Comparison of ENCODE assay signal across 8 cellular contexts in the genomic region with DNA sequence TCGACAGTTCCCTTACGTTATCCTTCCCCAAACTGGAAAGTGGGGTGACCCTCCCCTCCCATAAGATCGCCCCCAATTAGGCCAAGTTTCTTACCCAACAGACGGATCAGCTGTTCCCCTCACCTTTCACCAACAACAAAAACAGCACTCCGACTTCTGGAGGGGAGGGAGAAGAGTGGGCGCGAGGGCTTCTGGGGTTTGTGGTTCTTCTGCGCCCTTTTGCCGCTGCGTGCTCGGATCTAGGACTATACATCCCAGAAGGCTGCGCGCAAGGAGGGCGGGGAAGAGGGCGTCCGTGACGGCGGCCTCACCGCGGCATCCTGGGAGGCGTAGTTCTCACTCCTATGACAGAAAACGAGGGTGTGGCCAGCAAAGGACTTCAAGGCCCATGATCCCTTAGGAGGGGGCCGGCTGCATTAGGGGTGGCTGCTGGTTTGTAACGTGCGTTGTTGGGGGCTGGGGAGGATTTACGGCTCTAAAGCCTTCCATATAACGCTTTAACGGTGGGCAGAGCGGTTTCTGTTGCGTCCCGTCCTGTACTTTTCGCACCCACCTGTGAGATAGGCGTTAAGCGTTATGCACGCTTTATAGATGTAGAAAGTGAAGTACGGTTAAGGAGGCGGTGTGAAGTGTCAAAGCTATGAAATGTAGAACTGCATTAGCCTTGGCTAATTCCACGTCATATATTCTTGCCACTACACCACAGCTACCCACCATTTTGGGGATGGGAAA. TPM values are rescaled to one million over a fixed set of nuclear protein-coding genes. Genes with fewer than 3 reads are reported as not detected.
DNase-seq lines count a peak whose midpoint lies in the region; ATAC-seq and TF ChIP-seq lines count a peak whose summit lies in the region.

A gene with protein sequence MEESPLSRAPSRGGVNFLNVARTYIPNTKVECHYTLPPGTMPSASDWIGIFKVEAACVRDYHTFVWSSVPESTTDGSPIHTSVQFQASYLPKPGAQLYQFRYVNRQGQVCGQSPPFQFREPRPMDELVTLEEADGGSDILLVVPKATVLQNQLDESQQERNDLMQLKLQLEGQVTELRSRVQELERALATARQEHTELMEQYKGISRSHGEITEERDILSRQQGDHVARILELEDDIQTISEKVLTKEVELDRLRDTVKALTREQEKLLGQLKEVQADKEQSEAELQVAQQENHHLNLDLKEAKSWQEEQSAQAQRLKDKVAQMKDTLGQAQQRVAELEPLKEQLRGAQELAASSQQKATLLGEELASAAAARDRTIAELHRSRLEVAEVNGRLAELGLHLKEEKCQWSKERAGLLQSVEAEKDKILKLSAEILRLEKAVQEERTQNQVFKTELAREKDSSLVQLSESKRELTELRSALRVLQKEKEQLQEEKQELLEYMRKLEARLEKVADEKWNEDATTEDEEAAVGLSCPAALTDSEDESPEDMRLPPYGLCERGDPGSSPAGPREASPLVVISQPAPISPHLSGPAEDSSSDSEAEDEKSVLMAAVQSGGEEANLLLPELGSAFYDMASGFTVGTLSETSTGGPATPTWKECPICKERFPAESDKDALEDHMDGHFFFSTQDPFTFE (minus strand): TSS at position 143 of the 732 bp plus-strand sequence. CDS start 2,210 bp downstream, outside the sequence.

- peak within 1 kb of the TSS; percentile 97 for H3K4me3 ChIP-seq in CD8-positive, alpha-beta memory T cell (ENCODE audit: low read length)
- peak within 1 kb of the TSS; percentile 75 for H3K4me3 ChIP-seq in lower lobe of right lung

- H3K27ac ChIP-seq in CD8-positive, alpha-beta memory T cell (ENCODE audit: low read depth, low read length) = peak within 1 kb of the TSS; percentile 64
- peak within 1 kb of the TSS; percentile 80 for H3K27ac ChIP-seq in lower lobe of right lung

- POLR2A ChIA-PET in CD8-positive, alpha-beta memory T cell (lab: Charles Lee) = interaction anchor here (0.9 to 1.9 kb wide), 3 partner anchors 11 to 554 kb away, joined by 3 to 8 read pairs (median 4); no protein-coding TSS in a partner anchor

- peak within 1 kb of the TSS; percentile 49 to 98 (median 92) for H3K27ac Mint-ChIP-seq in CD8-positive, alpha-beta memory T cell

- peak; percentile 96 for ATAC-seq in GM19468 (IDR thresholded peaks at IDR 0.05; ENCODE audit: extremely low read depth, unreplicated experiment)
- ATAC-seq in lower lobe of right lung = peak; percentile 99

- H3K9me3 ChIP-seq in CD8-positive, alpha-beta memory T cell (ENCODE audit: low read length) = no peaks in the 10 kb centered on the region
- H3K9me3 ChIP-seq in lower lobe of right lung = no peaks in the 10 kb centered on the region

- H3K36me3 Mint-ChIP-seq in CD8-positive, alpha-beta memory T cell = peaks cover 8 to 36% (median 14%) of the 10 kb centered on the region in 3 donors

- peaks cover 3 to 7% of the 10 kb centered on the region in 2 donors for H3K27me3 Mint-ChIP-seq in CD8-positive, alpha-beta memory T cell

- peaks cover 21% of the 10 kb centered on the region for H3K36me3 ChIP-seq in CD8-positive, alpha-beta memory T cell (ENCODE audit: insufficient read depth, low read length)
- H3K36me3 ChIP-seq in lower lobe of right lung = peaks cover 27% of the 10 kb centered on the region

- CTCF ChIA-PET in CD8-positive, alpha-beta memory T cell (lab: Charles Lee) = interaction anchor here (1.6 to 16.3 kb wide), 5 partner anchors 11 to 52 kb away, joined by 5 to 269 read pairs (median 5); a partner anchor contains a TSS

- no peaks in the 10 kb centered on the region for H3K9me3 Mint-ChIP-seq in CD8-positive, alpha-beta memory T cell

- peaks cover 23% of the 10 kb centered on the region for H3K4me1 ChIP-seq in CD8-positive, alpha-beta memory T cell (ENCODE audit: insufficient read depth, low read length)
- peaks cover 26% of the 10 kb centered on the region for H3K4me1 ChIP-seq in lower lobe of right lung

- no peaks in the 10 kb centered on the region for H3K27me3 ChIP-seq in CD8-positive, alpha-beta memory T cell (ENCODE audit: insufficient read depth, low read length, poor library complexity, severe bottlenecking)
- no peaks in the 10 kb centered on the region for H3K27me3 ChIP-seq in lower lobe of right lung (ENCODE audit: low read depth)

- H3K4me1 Mint-ChIP-seq in CD8-positive, alpha-beta memory T cell = peaks cover 28 to 45% (median 39%) of the 10 kb centered on the region in 3 donors

- intact Hi-C loops in lower lobe of right lung (cut with DNase I) = no loop called here

- peak; percentile 94 to 97 (median 96) for DNase-seq in CD8-positive, alpha-beta memory T cell
- DNase-seq in HS-5 (ENCODE audit: low read depth) (peak; percentile 85), lower lobe of right lung (peak; percentile 99)
- peak; percentile 92 for DNase-seq in NK-92 treated with Interleukin-12 subunit alpha and Interleukin-12 subunit beta, amount 100 ng/mL, for 24 hours (lab: John Stamatoyannopoulos, UW)
- DNase-seq in activated CD8-positive, alpha-beta memory T cell treated with anti-CD3 and anti-CD28 coated beads for 24 hours = peak; percentile 95
- DNase-seq in effector CD4-positive, alpha-beta T cell = peak; percentile 96
- peak; percentile 94 to 97 (median 95) for DNase-seq in stimulated activated CD4-positive, alpha-beta T cell treated with anti-CD3 and anti-CD28 coated beads, TNF-alpha, amount 100 ng/mL, for 24 hours (ENCODE audit: low read depth in 3 of 3)

- peak within 1 kb of the TSS; percentile 89 to 97 (median 94) for H3K4me3 Mint-ChIP-seq in CD8-positive, alpha-beta memory T cell

- no peak for TF ChIP-seq CTCF in lower lobe of right lung (IDR thresholded peaks at IDR 0.05)

RNA-seq across cellular contexts. Expression of the gene that starts here (rescaled TPM):
- 10 to 100 TPM; 29.5 to 31.4 TPM for total RNA-seq in CD8-positive, alpha-beta memory T cell
- polyA plus RNA-seq in CD8-positive, alpha-beta memory T cell = 73.9 TPM
- total RNA-seq in lower lobe of right lung = 212 TPM

Comparison
In these comparisons a context has a peak if more than half of its experiments do, and no peak if none do; other contexts are left out.
1. Peak in every context shown above with its lines: DNase-seq, ATAC-seq, H3K4me3 ChIP-seq and H3K27ac ChIP-seq.